Comparison of ENCODE assay signal across 1 cellular context in genomic region chr7:133602291-133602690, GRCh38.
TF ChIP-seq lines count a peak whose summit lies in the region.

No MANE protein-coding gene starts in this region.

TF ChIP-seq in HEK293, 187 proteins besides CTCF, POLR2A, EP300 and RAD21 (continued from another document):
- TF ChIP-seq ZNF518A (tag by site-specific recombination; conservative IDR thresholded peaks at IDR 0.05; ENCODE audit: low read depth): no peak
- TF ChIP-seq ZNF423 (tag by site-specific recombination; IDR thresholded peaks at IDR 0.05): no peak
- no peak for TF ChIP-seq KLF9 (tag by site-specific recombination; IDR thresholded peaks at IDR 0.05; ENCODE audit: low read depth)
- peak; percentile 71; the same call in 1 of the 2 replicates for TF ChIP-seq ZNF843 (tag by site-specific recombination; IDR thresholded peaks at IDR 0.05)
- no peak for TF ChIP-seq ZNF16 (tag by site-specific recombination; IDR thresholded peaks at IDR 0.05; ENCODE audit: low read depth)
- TF ChIP-seq ZNF324 (tag by site-specific recombination; IDR thresholded peaks at IDR 0.05): no peak
- TF ChIP-seq HOXD13 (CRISPR knock-in tag; IDR thresholded peaks at IDR 0.05; ENCODE audit: borderline replicate concordance): no peak
- peak; percentile 54 for TF ChIP-seq ZXDB (tag by site-specific recombination; IDR thresholded peaks at IDR 0.05)
- no peak for TF ChIP-seq ZNF544 (tag by site-specific recombination; IDR thresholded peaks at IDR 0.05)
- no peak for TF ChIP-seq ZNF394 (tag by site-specific recombination; IDR thresholded peaks at IDR 0.05; ENCODE audit: borderline replicate concordance)
- TF ChIP-seq PRDM6 (tag by site-specific recombination; IDR thresholded peaks at IDR 0.05): peak; percentile 53
- no peak for TF ChIP-seq ZNF2 (tag by site-specific recombination; IDR thresholded peaks at IDR 0.05)
- TF ChIP-seq PRDM4 (tag by site-specific recombination; IDR thresholded peaks at IDR 0.05): 0 out of 2 replicates have a peak, but pooled peaks have one; percentile 9
- no peak for TF ChIP-seq KLF8 (tag by site-specific recombination; IDR thresholded peaks at IDR 0.05)
- 0 out of 2 replicates have a peak, but pooled peaks have one; percentile 25 for TF ChIP-seq ZNF600 (tag by site-specific recombination; IDR thresholded peaks at IDR 0.05)
- TF ChIP-seq ZNF596 (tag by site-specific recombination; IDR thresholded peaks at IDR 0.05): no peak
- TF ChIP-seq ZNF621 (tag by site-specific recombination; IDR thresholded peaks at IDR 0.05): no peak
- peak; percentile 61 for TF ChIP-seq ZBTB17 (tag by site-specific recombination; IDR thresholded peaks at IDR 0.05)
- TF ChIP-seq ZFP37 (tag by site-specific recombination; IDR thresholded peaks at IDR 0.05): no peak
- peak; percentile 72; the same call in 1 of the 2 replicates for TF ChIP-seq GFI1B (tag by site-specific recombination; IDR thresholded peaks at IDR 0.05)
